In the genomic region with DNA sequence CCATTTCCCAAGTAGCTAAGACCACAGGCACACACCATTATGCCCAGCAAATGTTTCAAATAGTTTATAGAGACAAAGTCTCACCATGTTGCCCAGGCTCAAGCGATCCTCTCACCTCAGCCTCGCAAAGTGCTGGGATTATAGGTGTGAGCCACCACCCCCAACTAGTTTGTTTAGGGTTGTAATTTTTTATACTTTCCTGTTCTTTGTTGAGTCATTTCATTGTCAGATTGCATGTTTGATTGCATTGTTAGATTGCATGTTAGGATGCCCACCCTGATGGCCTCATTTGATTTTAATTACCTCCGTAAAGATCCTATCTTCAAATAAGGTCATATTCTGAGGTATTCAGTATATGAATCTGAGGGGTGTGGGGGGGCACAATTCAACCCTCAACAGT, we compare ENCODE assay signal across 31 cellular contexts.
"Had no signal": no experiment of that assay in that cellular context is flagged by ENCODE, and none has a peak within 500 bp of the region (broad histone marks: within the 10 kb centered on the region; RNA-seq: fewer than 3 reads in every experiment).

No MANE protein-coding gene starts in this region.

- ATAC-seq: activated naive CD4-positive, alpha-beta T cell treated with anti-CD3 and anti-CD28 coated beads, Interleukin-2, amount 50 U/mL, for 72 hours; esophagus mucosa; heart left ventricle; left colon; naive thymus-derived CD8-positive, alpha-beta T cell; right cardiac atrium; T-helper 17 cell; upper lobe of right lung had no signal

- H3K27me3 ChIP-seq: heart left ventricle, neural progenitor cell, spleen, suprapubic skin, tibial artery, upper lobe of right lung had no signal

- H3K9me3 Mint-ChIP-seq: activated CD4-positive, alpha-beta memory T cell treated with anti-CD3 and anti-CD28 coated beads for 36 hours; activated CD4-positive, alpha-beta T cell treated with anti-CD3 and anti-CD28 coated beads, Interleukin-2, amount 10 ng/mL, durations not matched to agents 24 days and 14 days; activated naive CD4-positive, alpha-beta T cell treated with anti-CD3 and anti-CD28 coated beads, Interleukin-2, amount 50 U/mL, for 72 hours; activated T-cell treated with anti-CD3 and anti-CD28 coated beads, Interleukin-2, amount 50 U/mL, for 24 hours; immature natural killer cell; mesothelial cell of epicardium; neural progenitor cell had no signal

- H3K27ac ChIP-seq: coronary artery, heart left ventricle, neural progenitor cell, spleen, suprapubic skin, upper lobe of right lung had no signal

- H3K4me1 ChIP-seq: spleen, upper lobe of right lung had no signal

- H3K36me3 Mint-ChIP-seq: activated CD4-positive, alpha-beta memory T cell treated with anti-CD3 and anti-CD28 coated beads for 36 hours; activated naive CD4-positive, alpha-beta T cell treated with anti-CD3 and anti-CD28 coated beads, Interleukin-2, amount 50 U/mL, for 72 hours; immature natural killer cell; mesothelial cell of epicardium; naive thymus-derived CD8-positive, alpha-beta T cell; neural progenitor cell had no signal

- DNase-seq: activated CD4-positive, alpha-beta memory T cell treated with anti-CD3 and anti-CD28 coated beads for 36 hours; activated CD4-positive, alpha-beta T cell treated with anti-CD3 and anti-CD28 coated beads, Interleukin-2, amount 10 ng/mL, durations not matched to agents 24 days and 14 days; activated CD4-positive, CD25-positive, alpha-beta regulatory T cell treated with anti-CD3 and anti-CD28 coated beads, Interleukin-2, amount 50 U/mL, for 72 hours; activated CD8-positive, alpha-beta memory T cell treated with anti-CD3 and anti-CD28 coated beads, Interleukin-2, amount 50 U/mL, for 48 hours; activated gamma-delta T cell treated with Interleukin-2 at 50 U/mL for 16 hours; activated T-cell treated with anti-CD3 and anti-CD28 coated beads, Interleukin-2, amount 50 U/mL, for 24 hours; cerebellar nuclear complex; foreskin fibroblast; heart left ventricle; hypothalamus; immature natural killer cell; kidney; left colon; mammary epithelial cell; naive thymus-derived CD8-positive, alpha-beta T cell; occipital lobe; posterior cingulate gyrus; right cardiac atrium; spleen; stimulated activated naive CD4-positive, alpha-beta T cell; T-helper 17 cell; T1000; tibial artery; upper lobe of right lung had no signal

- FAIRE-seq: bronchial epithelial cell, kidney had no signal

- H3K27ac Mint-ChIP-seq: activated CD4-positive, alpha-beta memory T cell treated with anti-CD3 and anti-CD28 coated beads for 36 hours; activated CD4-positive, alpha-beta T cell treated with anti-CD3 and anti-CD28 coated beads, Interleukin-2, amount 10 ng/mL, durations not matched to agents 24 days and 14 days; activated naive CD4-positive, alpha-beta T cell treated with anti-CD3 and anti-CD28 coated beads, Interleukin-2, amount 50 U/mL, for 72 hours; activated T-cell treated with anti-CD3 and anti-CD28 coated beads, Interleukin-2, amount 50 U/mL, for 24 hours; immature natural killer cell; mesothelial cell of epicardium; naive thymus-derived CD8-positive, alpha-beta T cell; T-helper 17 cell had no signal

- H2AFZ ChIP-seq: neural progenitor cell had no signal

- H3K4me3 Mint-ChIP-seq: activated CD4-positive, alpha-beta memory T cell treated with anti-CD3 and anti-CD28 coated beads for 36 hours; activated CD4-positive, alpha-beta T cell treated with anti-CD3 and anti-CD28 coated beads, Interleukin-2, amount 10 ng/mL, durations not matched to agents 24 days and 14 days; activated T-cell treated with anti-CD3 and anti-CD28 coated beads, Interleukin-2, amount 50 U/mL, for 24 hours; immature natural killer cell; mesothelial cell of epicardium; naive thymus-derived CD8-positive, alpha-beta T cell; neural progenitor cell; T-helper 17 cell had no signal

- H3K9me3 ChIP-seq: heart left ventricle, spleen, suprapubic skin, tibial artery, upper lobe of right lung had no signal

- H3K4me2 ChIP-seq: neural progenitor cell had no signal

- H3K36me3 ChIP-seq: heart left ventricle, neural progenitor cell, spleen, suprapubic skin, tibial artery, upper lobe of right lung had no signal

- H3K4me3 ChIP-seq: coronary artery, heart left ventricle, neural progenitor cell, spleen, suprapubic skin, tibial artery, upper lobe of right lung had no signal

- H3K9ac ChIP-seq: neural progenitor cell had no signal

- H3K4me1 Mint-ChIP-seq: activated CD4-positive, alpha-beta T cell treated with anti-CD3 and anti-CD28 coated beads, Interleukin-2, amount 10 ng/mL, durations not matched to agents 24 days and 14 days; immature natural killer cell had no signal
